ENCODE assay signal across 38 cellular contexts in the genomic region with DNA sequence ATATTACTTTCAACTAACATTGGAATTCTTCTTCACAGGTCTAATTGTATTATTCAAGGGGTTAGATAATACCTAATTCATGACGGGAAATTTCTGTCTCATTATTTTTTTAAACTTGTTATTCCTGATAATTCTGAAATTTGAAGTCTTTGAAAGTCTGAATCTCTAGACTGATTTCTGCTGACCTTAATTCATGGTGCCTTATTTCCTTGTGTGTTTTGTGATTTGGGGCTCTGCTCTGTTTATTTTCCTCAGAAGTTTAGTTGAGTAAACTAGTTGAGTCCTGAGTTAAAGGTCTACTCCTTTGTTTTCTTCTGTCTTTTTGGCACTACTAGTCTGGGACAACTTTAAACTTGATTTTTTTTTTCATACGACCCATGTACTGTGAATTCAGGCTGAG. TPM values are rescaled to one million over a fixed set of nuclear protein-coding genes. Genes with fewer than 3 reads are reported as not detected.
"Had no signal": no experiment of that assay in that cellular context is flagged by ENCODE, and none has a peak within 500 bp of the region (broad histone marks: within the 10 kb centered on the region; RNA-seq: fewer than 3 reads in every experiment).

No MANE protein-coding gene starts in this region.

- DNase-seq: activated effector memory CD4-positive, alpha-beta T cell treated with anti-CD3 and anti-CD28 coated beads, Interleukin-2, amount 50 U/mL, for 16 hours; activated effector memory CD4-positive, alpha-beta T cell treated with Interleukin-2 at 50 U/mL for 16 hours; activated gamma-delta T cell; activated gamma-delta T cell treated with Interleukin-2 at 50 U/mL for 16 hours; activated naive CD4-positive, alpha-beta T cell; activated naive CD4-positive, alpha-beta T cell treated with anti-CD3 and anti-CD28 coated beads for 36 hours; activated naive CD4-positive, alpha-beta T cell treated with anti-CD3 and anti-CD28 coated beads, Interleukin-2, amount 10 ng/mL, durations not matched to agents 7 days and 5 days; activated naive CD4-positive, alpha-beta T cell treated with anti-CD3 and anti-CD28 coated beads, Interleukin-2, amount 50 U/mL, for 16 hours; activated naive CD4-positive, alpha-beta T cell treated with Interleukin-2 at 50 U/mL for 16 hours; activated naive CD8-positive, alpha-beta T cell treated with anti-CD3 and anti-CD28 coated beads for 36 hours; activated naive CD8-positive, alpha-beta T cell treated with anti-CD3 and anti-CD28 coated beads, Interleukin-2, amount 10 ng/mL, durations not matched to agents 7 days and 5 days; activated naive CD8-positive, alpha-beta T cell treated with anti-CD3 and anti-CD28 coated beads, Interleukin-2, amount 50 U/mL, for 24 hours; activated T-cell treated with anti-CD3 and anti-CD28 coated beads, Interleukin-2, amount 50 U/mL, for 4 hours; activated T-cell treated with anti-CD3 and anti-CD28 coated beads, Interleukin-2, amount 50 U/mL, for 48 hours; activated T-cell treated with anti-CD3 and anti-CD28 coated beads, Interleukin-2, amount 50 U/mL, for 72 hours; adrenal gland; amniotic stem cell; amygdala; anterior cingulate cortex; aorta; body of pancreas; brain microvascular endothelial cell; caudate nucleus; central memory CD4-positive, alpha-beta T cell; cerebellar nuclear complex had no signal

- H3K27ac ChIP-seq: adrenal gland, ascending aorta, body of pancreas, brain microvascular endothelial cell, breast epithelium, cardiac muscle cell had no signal

- FAIRE-seq: astrocyte, bronchial epithelial cell had no signal

- H3K27me3 ChIP-seq: adrenal gland, ascending aorta, body of pancreas, brain microvascular endothelial cell, breast epithelium, cardiac muscle cell had no signal

- H3K4me3 ChIP-seq: adrenal gland, ascending aorta, body of pancreas, breast epithelium, cardiac muscle cell had no signal

- ATAC-seq: activated naive CD4-positive, alpha-beta T cell treated with anti-CD3 and anti-CD28 coated beads, Interleukin-2, amount 50 U/mL, for 72 hours; activated naive CD8-positive, alpha-beta T cell treated with anti-CD3 and anti-CD28 coated beads, Interleukin-2, amount 50 U/mL, for 24 hours; activated T-cell treated with anti-CD3 and anti-CD28 coated beads, Interleukin-2, amount 50 U/mL, for 4 hours; activated T-cell treated with anti-CD3 and anti-CD28 coated beads, Interleukin-2, amount 50 U/mL, for 72 hours; activated T-helper 17 cell treated with anti-CD3 and anti-CD28 coated beads, Interleukin-2, amount 50 U/mL, for 72 hours; body of pancreas had no signal

- H3K9me3 ChIP-seq: ascending aorta had no signal

- H3K36me3 ChIP-seq: adrenal gland, ascending aorta, brain microvascular endothelial cell, breast epithelium, cardiac muscle cell had no signal

- H3K4me1 ChIP-seq: adrenal gland, ascending aorta, body of pancreas, breast epithelium had no signal

RNA-seq across cellular contexts. Expression of a gene that starts 5.9 kb away (rescaled TPM):
- total RNA-seq: activated naive CD4-positive, alpha-beta T cell treated with anti-CD3 and anti-CD28 coated beads for 36 hours; activated naive CD4-positive, alpha-beta T cell treated with anti-CD3 and anti-CD28 coated beads, Interleukin-2, amount 50 U/mL, for 72 hours; activated naive CD8-positive, alpha-beta T cell treated with anti-CD3 and anti-CD28 coated beads for 36 hours; activated naive CD8-positive, alpha-beta T cell treated with anti-CD3 and anti-CD28 coated beads, Interleukin-2, amount 10 ng/mL, durations not matched to agents 7 days and 5 days; activated T-cell treated with anti-CD3 and anti-CD28 coated beads, Interleukin-2, amount 50 U/mL, for 4 hours; activated T-cell treated with anti-CD3 and anti-CD28 coated beads, Interleukin-2, amount 50 U/mL, for 72 hours; activated T-helper 1 cell treated with anti-CD3 and anti-CD28 coated beads, Interleukin-12 subunit alpha, Interleukin-12 subunit beta, Interleukin-2, Interleukin-4 antibody, amounts not matched to agents 30 ng/mL and 10 ng/mL and 1 ng/mL, durations not matched to agents 14 hours and 24 hours and 36 hours; activated T-helper 17 cell treated with anti-CD3 and anti-CD28 coated beads, Interleukin-2, amount 50 U/mL, for 72 hours; activated T-helper 2 cell treated with anti-CD3 and anti-CD28 coated beads, Interferon-gamma antibody, Interleukin-2, Interleukin-4, amounts not matched to agents 10 μg/mL and 5 μg/mL and 100 μg/mL, durations not matched to agents 14 hours and 24 hours and 36 hours; adrenal gland; aorta; ascending aorta; astrocyte; body of pancreas; breast epithelium; bronchial epithelial cell; cardiac muscle cell; cardiac septum; cerebellum; chondrocyte had no signal
- polyA plus RNA-seq: adipose tissue, adrenal gland, aorta, cardiac muscle cell had no signal

RNA-seq across cellular contexts. Expression of a gene that starts 16.0 kb away (rescaled TPM):
- total RNA-seq: activated naive CD4-positive, alpha-beta T cell treated with anti-CD3 and anti-CD28 coated beads for 36 hours; activated naive CD4-positive, alpha-beta T cell treated with anti-CD3 and anti-CD28 coated beads, Interleukin-2, amount 50 U/mL, for 72 hours; activated naive CD8-positive, alpha-beta T cell treated with anti-CD3 and anti-CD28 coated beads for 36 hours; activated naive CD8-positive, alpha-beta T cell treated with anti-CD3 and anti-CD28 coated beads, Interleukin-2, amount 10 ng/mL, durations not matched to agents 7 days and 5 days; activated T-cell treated with anti-CD3 and anti-CD28 coated beads, Interleukin-2, amount 50 U/mL, for 4 hours; activated T-cell treated with anti-CD3 and anti-CD28 coated beads, Interleukin-2, amount 50 U/mL, for 72 hours; activated T-helper 1 cell treated with anti-CD3 and anti-CD28 coated beads, Interleukin-12 subunit alpha, Interleukin-12 subunit beta, Interleukin-2, Interleukin-4 antibody, amounts not matched to agents 30 ng/mL and 10 ng/mL and 1 ng/mL, durations not matched to agents 14 hours and 24 hours and 36 hours; activated T-helper 17 cell treated with anti-CD3 and anti-CD28 coated beads, Interleukin-2, amount 50 U/mL, for 72 hours; activated T-helper 2 cell treated with anti-CD3 and anti-CD28 coated beads, Interferon-gamma antibody, Interleukin-2, Interleukin-4, amounts not matched to agents 10 μg/mL and 5 μg/mL and 100 μg/mL, durations not matched to agents 14 hours and 24 hours and 36 hours; adrenal gland; aorta; ascending aorta; astrocyte; body of pancreas; breast epithelium; bronchial epithelial cell; cardiac muscle cell; cardiac septum; cerebellum; chondrocyte had no signal
- polyA plus RNA-seq: adipose tissue, adrenal gland, aorta, cardiac muscle cell had no signal

RNA-seq across cellular contexts. Expression of a gene that starts 31.7 kb away (rescaled TPM):
- total RNA-seq: activated naive CD4-positive, alpha-beta T cell treated with anti-CD3 and anti-CD28 coated beads for 36 hours; activated naive CD4-positive, alpha-beta T cell treated with anti-CD3 and anti-CD28 coated beads, Interleukin-2, amount 50 U/mL, for 72 hours; activated naive CD8-positive, alpha-beta T cell treated with anti-CD3 and anti-CD28 coated beads for 36 hours; activated naive CD8-positive, alpha-beta T cell treated with anti-CD3 and anti-CD28 coated beads, Interleukin-2, amount 10 ng/mL, durations not matched to agents 7 days and 5 days; activated T-cell treated with anti-CD3 and anti-CD28 coated beads, Interleukin-2, amount 50 U/mL, for 4 hours; activated T-cell treated with anti-CD3 and anti-CD28 coated beads, Interleukin-2, amount 50 U/mL, for 72 hours; activated T-helper 1 cell treated with anti-CD3 and anti-CD28 coated beads, Interleukin-12 subunit alpha, Interleukin-12 subunit beta, Interleukin-2, Interleukin-4 antibody, amounts not matched to agents 30 ng/mL and 10 ng/mL and 1 ng/mL, durations not matched to agents 14 hours and 24 hours and 36 hours; activated T-helper 17 cell treated with anti-CD3 and anti-CD28 coated beads, Interleukin-2, amount 50 U/mL, for 72 hours; activated T-helper 2 cell treated with anti-CD3 and anti-CD28 coated beads, Interferon-gamma antibody, Interleukin-2, Interleukin-4, amounts not matched to agents 10 μg/mL and 5 μg/mL and 100 μg/mL, durations not matched to agents 14 hours and 24 hours and 36 hours; adrenal gland; aorta; ascending aorta; astrocyte; body of pancreas; breast epithelium; bronchial epithelial cell; cardiac muscle cell; cardiac septum; cerebellum; chondrocyte had no signal
- polyA plus RNA-seq: adipose tissue, adrenal gland, aorta, cardiac muscle cell had no signal
